In genomic region chr4:95085118-95085833, GRCh38 we compare ENCODE assay signal across 21 cellular contexts.
DNase-seq lines count a peak whose midpoint lies in the region; ATAC-seq and TF ChIP-seq lines count a peak whose summit lies in the region.
"Had no signal": no experiment of that assay in that cellular context is flagged by ENCODE, and none has a peak within 500 bp of the region (broad histone marks: within the 10 kb centered on the region; RNA-seq: fewer than 3 reads in every experiment).

No MANE protein-coding gene starts in this region.

- H3K4me2 ChIP-seq in GM23338 = no peak overlapping the region
- H3K4me2 ChIP-seq in PC-3 (ENCODE audit: low read length) = peak overlapping the region; percentile 79

- H3K9me2 ChIP-seq in GM23338 (ENCODE audit: insufficient read depth) = no peaks in the 10 kb centered on the region
- H3K9me2 ChIP-seq in PC-3 (replicated peaks; ENCODE audit: low read length) = no peaks in the 10 kb centered on the region

- H3K9me3 Mint-ChIP-seq in activated naive CD4-positive, alpha-beta T cell treated with anti-CD3 and anti-CD28 coated beads, Interleukin-2, amount 10 ng/mL, durations not matched to agents 7 days and 5 days = no peaks in the 10 kb centered on the region
- H3K9me3 Mint-ChIP-seq in GM23338 = no peaks in the 10 kb centered on the region
- H3K9me3 Mint-ChIP-seq in naive thymus-derived CD4-positive, alpha-beta T cell = no peaks in the 10 kb centered on the region
- H3K9me3 Mint-ChIP-seq: CD8-positive, alpha-beta memory T cell; stimulated activated memory B cell treated with anti-CD40 and anti-IgM and Interleukin-4, amounts not matched to agents 10 μg/mL and 1 μg/mL and 100 μg/mL, for 72 hours had no signal

- POLR2A ChIA-PET in PC-3 (lab: Charles Lee; ENCODE audit: unreplicated experiment) = interaction anchor here (0.6 kb wide), 3 partner anchors 10 to 220 kb away, joined by 3 to 5 read pairs (median 3); no protein-coding TSS in a partner anchor
- POLR2A ChIA-PET in naive thymus-derived CD4-positive, alpha-beta T cell (lab: Charles Lee) = interaction anchor here (0.7 kb wide), 1 partner anchor 78 kb away, joined by 4 read pairs; no protein-coding TSS in a partner anchor

- TF ChIP-seq CTCF in GM23338 (conservative IDR thresholded peaks at IDR 0.05; ENCODE audit: low read depth in 2 of 2) = no peak
- TF ChIP-seq CTCF in PC-3 (conservative IDR thresholded peaks at IDR 0.05; ENCODE audit: low read depth, low read length) = no peak

- H3K27me3 Mint-ChIP-seq in activated naive CD4-positive, alpha-beta T cell treated with anti-CD3 and anti-CD28 coated beads, Interleukin-2, amount 10 ng/mL, durations not matched to agents 7 days and 5 days = no peaks in the 10 kb centered on the region
- no peaks in the 10 kb centered on the region for H3K27me3 Mint-ChIP-seq in GM23338 (ENCODE audit: insufficient read depth, low read depth, poor library complexity)
- no peaks in the 10 kb centered on the region for H3K27me3 Mint-ChIP-seq in naive thymus-derived CD4-positive, alpha-beta T cell
- H3K27me3 Mint-ChIP-seq: activated B cell treated with CpG ODN at 0.5 μM for 24 hours; stimulated activated memory B cell treated with anti-CD40 and anti-IgM and Interleukin-4, amounts not matched to agents 10 μg/mL and 1 μg/mL and 100 μg/mL, for 72 hours had no signal

- H3F3A ChIP-seq in GM23338 (replicated peaks; ENCODE audit: low read depth) (no peaks in the 10 kb centered on the region), PC-3 (ENCODE audit: low read length, unreplicated experiment) (peaks cover 14% of the 10 kb centered on the region)

- intact Hi-C loops in PC-3 (cut with micrococcal nuclease) = no loop called here
- intact Hi-C loops in naive thymus-derived CD4-positive, alpha-beta T cell (cut with micrococcal nuclease) = loop anchor here in 1 of 2 donors (5.0 kb wide), 1 partner anchor 633 kb away; the partner anchor contains the start of gene PDLIM5

- peak overlapping the region; percentile 97 for H3K9ac ChIP-seq in PC-3 (ENCODE audit: low read length)
- H3K9ac ChIP-seq: KMS-11 had no signal

- H3K4me3 ChIP-seq in GM23338 = no peak overlapping the region
- peak overlapping the region; percentile 22; the same call in 1 of the 2 replicates for H3K4me3 ChIP-seq in PC-3 (ENCODE audit: low read length)
- H3K4me3 ChIP-seq in naive thymus-derived CD4-positive, alpha-beta T cell (ENCODE audit: low read length) = peak overlapping the region; percentile 14
- H3K4me3 ChIP-seq: ascending aorta, lower lobe of right lung, right lobe of liver, thoracic aorta had no signal

- H2AFZ ChIP-seq in GM23338 = 0 out of 2 replicates have a peak overlapping the region, but pooled peaks have one; percentile 29
- H2AFZ ChIP-seq in PC-3 (ENCODE audit: low read length) = no peak overlapping the region

- H3K9me3 ChIP-seq in PC-3 (ENCODE audit: low read length) = no peaks in the 10 kb centered on the region
- H3K9me3 ChIP-seq in naive thymus-derived CD4-positive, alpha-beta T cell (ENCODE audit: control insufficient read depth in 2 of 3, low read length in 3 of 3) = no peaks in the 10 kb centered on the region
- H3K9me3 ChIP-seq: ascending aorta, lower lobe of right lung, right lobe of liver, thoracic aorta had no signal

- H3K4me1 Mint-ChIP-seq in activated naive CD4-positive, alpha-beta T cell treated with anti-CD3 and anti-CD28 coated beads, Interleukin-2, amount 10 ng/mL, durations not matched to agents 7 days and 5 days = peaks cover 15% of the 10 kb centered on the region
- H3K4me1 Mint-ChIP-seq in GM23338 = peaks cover 3% of the 10 kb centered on the region; the same call in 2 of the 3 replicates
- peaks cover 7 to 35% (median 11%) of the 10 kb centered on the region in 7 donors for H3K4me1 Mint-ChIP-seq in naive thymus-derived CD4-positive, alpha-beta T cell
- H3K4me1 Mint-ChIP-seq: activated B cell treated with CpG ODN at 0.5 μM for 24 hours; stimulated activated memory B cell treated with anti-CD40 and anti-IgM and Interleukin-4, amounts not matched to agents 10 μg/mL and 1 μg/mL and 100 μg/mL, for 72 hours had no signal

- H4K20me1 ChIP-seq in GM23338 (replicated peaks; ENCODE audit: insufficient read depth) = no peaks in the 10 kb centered on the region
- H4K20me1 ChIP-seq in PC-3 (ENCODE audit: low read length) = no peaks in the 10 kb centered on the region

- CTCF ChIA-PET in activated naive CD4-positive, alpha-beta T cell treated with anti-CD3 and anti-CD28 coated beads, Interleukin-2, amount 10 ng/mL, durations not matched to agents 7 days and 5 days (lab: Charles Lee) = no interaction called here
- CTCF ChIA-PET in PC-3 (lab: Charles Lee) = no interaction called here
- CTCF ChIA-PET in naive thymus-derived CD4-positive, alpha-beta T cell (lab: Charles Lee) = interaction anchor here (1.0 kb wide), 1 partner anchor 20 kb away, joined by 4 read pairs; no protein-coding TSS in a partner anchor

- H3K27ac Mint-ChIP-seq in activated naive CD4-positive, alpha-beta T cell treated with anti-CD3 and anti-CD28 coated beads, Interleukin-2, amount 10 ng/mL, durations not matched to agents 7 days and 5 days = peak overlapping the region; percentile 34
- no peak overlapping the region for H3K27ac Mint-ChIP-seq in GM23338
- H3K27ac Mint-ChIP-seq in naive thymus-derived CD4-positive, alpha-beta T cell = peak overlapping the region in 8 of 9 donors; percentile 52 to 95 (median 84)
- H3K27ac Mint-ChIP-seq: activated B cell treated with CpG ODN at 0.5 μM for 24 hours; CD8-positive, alpha-beta memory T cell; stimulated activated memory B cell treated with anti-CD40 and anti-IgM and Interleukin-4, amounts not matched to agents 10 μg/mL and 1 μg/mL and 100 μg/mL, for 72 hours had no signal

- BruUV-seq in PC-3 (replicated peaks; lab: Mats Ljungman, UMichigan) = TSS peak; percentile 71

- H3K79me2 ChIP-seq in GM23338 (replicated peaks; ENCODE audit: insufficient read depth) (no peaks in the 10 kb centered on the region), PC-3 (ENCODE audit: low read length) (peaks cover 7% of the 10 kb centered on the region; the same call in 1 of the 2 replicates)

- ATAC-seq in GM23338 (no peak), PC-3 (peak; percentile 27)
- no peak for ATAC-seq in naive thymus-derived CD4-positive, alpha-beta T cell
- no peak for ATAC-seq in stimulated activated naive CD8-positive, alpha-beta T cell treated with anti-CD3 and anti-CD28 coated beads, Interleukin-15, Interleukin-2, amounts not matched to agents 100 U/mL and 50 U/mL, for 24 hours
- ATAC-seq: lower lobe of right lung; right lobe of liver; stimulated activated memory B cell treated with anti-CD40 and anti-IgM and Interleukin-4, amounts not matched to agents 10 μg/mL and 1 μg/mL and 100 μg/mL, for 72 hours had no signal

- peak; percentile 20 for DNase-seq in activated naive CD4-positive, alpha-beta T cell treated with anti-CD3 and anti-CD28 coated beads, Interleukin-2, amount 10 ng/mL, durations not matched to agents 7 days and 5 days
- DNase-seq in activated naive CD4-positive, alpha-beta T cell treated with anti-CD3 and anti-CD28 coated beads, Interleukin-2, amount 50 U/mL, for 16 hours = no peak
- no peak for DNase-seq in GM23338 (ENCODE audit: low spot score)
- DNase-seq in PC-3 = peak; percentile 81
- peak in 2 of 9 donors; percentile 10 to 17 for DNase-seq in naive thymus-derived CD4-positive, alpha-beta T cell
- no peak for DNase-seq in stimulated activated naive CD8-positive, alpha-beta T cell treated with anti-CD3 and anti-CD28 coated beads, Interleukin-15, Interleukin-2, amounts not matched to agents 100 U/mL and 50 U/mL, for 24 hours
- no peak for DNase-seq in hypothalamus (lab: John Stamatoyannopoulos, UW)
- DNase-seq in activated effector memory CD4-positive, alpha-beta T cell treated with anti-CD3 and anti-CD28 coated beads, Interleukin-2, amount 50 U/mL, for 16 hours = no peak
- DNase-seq: activated B cell treated with CpG ODN at 0.5 μM for 24 hours; CD8-positive, alpha-beta memory T cell; head of caudate nucleus; immature natural killer cell; lower lobe of right lung; NCI-H1092 treated with DMSO at 0.1 percent for 48 hours; NCI-H2081; right lobe of liver; SHP77 treated with DMSO at 0.1 percent for 48 hours had no signal

- no peaks in the 10 kb centered on the region for H3K36me3 ChIP-seq in GM23338 (ENCODE audit: insufficient read depth)
- H3K36me3 ChIP-seq in PC-3 (ENCODE audit: low read depth, low read length) = no peaks in the 10 kb centered on the region
- no peaks in the 10 kb centered on the region for H3K36me3 ChIP-seq in naive thymus-derived CD4-positive, alpha-beta T cell (ENCODE audit: control insufficient read depth in 2 of 3, insufficient read depth in 3 of 3, low read length in 3 of 3)
- H3K36me3 ChIP-seq: ascending aorta, lower lobe of right lung, right lobe of liver, thoracic aorta had no signal

- no peaks in the 10 kb centered on the region for H3K4me1 ChIP-seq in GM23338 (ENCODE audit: insufficient read depth)
- peaks cover 58% of the 10 kb centered on the region for H3K4me1 ChIP-seq in PC-3 (ENCODE audit: insufficient read depth, low read length)
- no peaks in the 10 kb centered on the region for H3K4me1 ChIP-seq in naive thymus-derived CD4-positive, alpha-beta T cell (ENCODE audit: control insufficient read depth in 2 of 2, insufficient read depth in 2 of 2, low read length in 2 of 2)
- H3K4me1 ChIP-seq: lower lobe of right lung, right lobe of liver had no signal

- H3K27me3 ChIP-seq in GM23338 (ENCODE audit: insufficient read depth) (no peaks in the 10 kb centered on the region), PC-3 (ENCODE audit: low read length) (no peaks in the 10 kb centered on the region)
- no peaks in the 10 kb centered on the region for H3K27me3 ChIP-seq in naive thymus-derived CD4-positive, alpha-beta T cell (ENCODE audit: control insufficient read depth in 2 of 2, insufficient read depth in 2 of 2, low read length in 2 of 2)
- H3K27me3 ChIP-seq: ascending aorta, right lobe of liver had no signal

- H3K36me3 Mint-ChIP-seq in activated naive CD4-positive, alpha-beta T cell treated with anti-CD3 and anti-CD28 coated beads, Interleukin-2, amount 10 ng/mL, durations not matched to agents 7 days and 5 days = no peaks in the 10 kb centered on the region
- H3K36me3 Mint-ChIP-seq in GM23338 (ENCODE audit: low read depth) = no peaks in the 10 kb centered on the region
- H3K36me3 Mint-ChIP-seq in naive thymus-derived CD4-positive, alpha-beta T cell = peaks cover 0 to 3% (median 0%) of the 10 kb centered on the region in 5 donors
- H3K36me3 Mint-ChIP-seq: CD8-positive, alpha-beta memory T cell; stimulated activated memory B cell treated with anti-CD40 and anti-IgM and Interleukin-4, amounts not matched to agents 10 μg/mL and 1 μg/mL and 100 μg/mL, for 72 hours had no signal

- no peak overlapping the region for H3K4me3 Mint-ChIP-seq in activated naive CD4-positive, alpha-beta T cell treated with anti-CD3 and anti-CD28 coated beads, Interleukin-2, amount 10 ng/mL, durations not matched to agents 7 days and 5 days
- H3K4me3 Mint-ChIP-seq in GM23338 = no peak overlapping the region
- peak overlapping the region in 9 of 10 donors; percentile 10 to 84 (median 65) for H3K4me3 Mint-ChIP-seq in naive thymus-derived CD4-positive, alpha-beta T cell
- H3K4me3 Mint-ChIP-seq: activated B cell treated with CpG ODN at 0.5 μM for 24 hours; stimulated activated memory B cell treated with anti-CD40 and anti-IgM and Interleukin-4, amounts not matched to agents 10 μg/mL and 1 μg/mL and 100 μg/mL, for 72 hours had no signal

- no peak overlapping the region for H3K27ac ChIP-seq in GM23338 (ENCODE audit: low read depth)
- H3K27ac ChIP-seq in PC-3 (ENCODE audit: low read length) = peak overlapping the region; percentile 100
- H3K27ac ChIP-seq in naive thymus-derived CD4-positive, alpha-beta T cell (ENCODE audit: low read depth, low read length) = no peak overlapping the region
- H3K27ac ChIP-seq: ascending aorta, KMS-11, lower lobe of right lung, right lobe of liver, thoracic aorta had no signal

Comparison
In these comparisons a context has a peak if more than half of its experiments do, and no peak if none do; other contexts are left out.
1. DNase-seq: peak in activated naive CD4-positive, alpha-beta T cell treated with anti-CD3 and anti-CD28 coated beads, Interleukin-2, amount 10 ng/mL, durations not matched to agents 7 days and 5 days (single experiment) and PC-3 (single experiment); none in activated naive CD4-positive, alpha-beta T cell treated with anti-CD3 and anti-CD28 coated beads, Interleukin-2, amount 50 U/mL, for 16 hours (single experiment), GM23338 (single experiment), stimulated activated naive CD8-positive, alpha-beta T cell treated with anti-CD3 and anti-CD28 coated beads, Interleukin-15, Interleukin-2, amounts not matched to agents 100 U/mL and 50 U/mL, for 24 hours (single experiment), hypothalamus (0 of 51) and activated effector memory CD4-positive, alpha-beta T cell treated with anti-CD3 and anti-CD28 coated beads, Interleukin-2, amount 50 U/mL, for 16 hours (single experiment).
2. H3K4me3 Mint-ChIP-seq: peak in naive thymus-derived CD4-positive, alpha-beta T cell (9 of 10); none in activated naive CD4-positive, alpha-beta T cell treated with anti-CD3 and anti-CD28 coated beads, Interleukin-2, amount 10 ng/mL, durations not matched to agents 7 days and 5 days (single experiment) and GM23338 (single experiment).